In the genomic region with DNA sequence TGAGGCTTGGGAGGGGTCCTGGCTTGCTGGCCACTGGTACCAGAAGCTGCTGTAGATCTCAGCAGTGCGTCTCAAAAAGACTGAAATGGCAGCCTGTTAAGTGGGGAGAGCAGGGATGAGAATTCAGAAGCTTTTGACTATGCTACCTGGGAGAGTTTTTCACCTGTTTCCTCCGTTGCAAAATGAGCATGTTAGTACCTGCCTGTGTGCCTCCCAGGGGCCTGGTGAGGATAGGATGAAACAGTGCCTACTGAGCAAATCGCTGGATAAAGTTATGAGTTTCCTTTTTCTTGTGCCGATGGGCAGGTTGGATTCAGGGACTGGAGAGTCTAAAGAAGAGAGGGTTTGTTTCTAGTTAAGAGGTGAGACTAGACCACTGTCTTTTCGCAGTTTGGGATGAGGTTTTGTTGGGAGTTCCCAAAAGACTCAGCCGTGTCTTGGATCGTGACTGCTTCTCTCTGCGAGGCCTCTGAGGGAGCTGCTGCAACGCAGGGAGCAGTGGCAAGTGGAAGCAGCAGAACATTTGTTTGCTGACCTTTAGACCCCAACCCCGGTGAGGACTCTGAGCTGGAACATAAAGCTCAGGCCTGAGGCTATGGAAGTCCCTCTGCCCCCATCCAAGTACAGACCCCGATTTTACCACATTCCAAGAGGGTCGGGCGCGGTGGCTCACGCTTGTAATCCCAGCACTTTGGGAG, we compare ENCODE assay signal across 9 cellular contexts. TPM values are rescaled to one million over a fixed set of nuclear protein-coding genes. Genes with fewer than 3 reads are reported as not detected.
A peak's percentile ranks its signal among the peaks of the same experiment; 100 is the strongest.
DNase-seq lines count a peak whose midpoint lies in the region; ATAC-seq, FAIRE-seq and TF ChIP-seq lines count a peak whose summit lies in the region.
"Had no signal": no experiment of that assay in that cellular context is flagged by ENCODE, and none has a peak within 500 bp of the region (broad histone marks: within the 10 kb centered on the region; RNA-seq: fewer than 3 reads in every experiment).

No MANE protein-coding gene starts in this region.

- in situ Hi-C loops in HepG2 (cut with HindIII; ENCODE audit: extremely low pct_ligation_motif_present, low pct_unique_long_range_greater_than_20kb): no loop called here

- peaks cover 8% of the 10 kb centered on the region for H3K4me1 Mint-ChIP-seq in activated naive CD8-positive, alpha-beta T cell treated with anti-CD3 and anti-CD28 coated beads, Interleukin-2, amount 50 U/mL, for 24 hours

- DNase-seq in HepG2 (ENCODE audit: low spot score): peak; percentile 22
- no peak for DNase-seq in right lobe of liver
- no peak for DNase-seq in activated naive CD8-positive, alpha-beta T cell treated with anti-CD3 and anti-CD28 coated beads, Interleukin-2, amount 50 U/mL, for 24 hours
- no peak for DNase-seq in mesendoderm
- no peak for DNase-seq in NCI-H2081 (lab: John Stamatoyannopoulos, UW)
- DNase-seq in NCI-H226: no peak
- no peak for DNase-seq in stimulated activated CD4-positive, alpha-beta T cell treated with anti-CD3 and anti-CD28 coated beads, Interleukin-2, amount 100 ng/mL, for 48 hours
- DNase-seq: NCI-H187 treated with DMSO at 0.1 percent for 48 hours had no signal

- H3K9me3 Mint-ChIP-seq in activated naive CD8-positive, alpha-beta T cell treated with anti-CD3 and anti-CD28 coated beads, Interleukin-2, amount 50 U/mL, for 24 hours: peaks cover 8% of the 10 kb centered on the region

- FAIRE-seq in HepG2 (lab: Jason Lieb, UNC): peak; percentile 61

- H3K9ac ChIP-seq in HepG2 (ENCODE audit: insufficient read depth, low read depth, low read length): peak overlapping the region; percentile 30; the same call in 1 of the 2 replicates
- no peak overlapping the region for H3K9ac ChIP-seq in mesendoderm (ENCODE audit: low read length)

- 19% methylated on average over 9 of the region's 15 CpGs for WGBS in HepG2 (ENCODE audit: low lambda C conversion rate)
- 84% methylated on average over 15 of the region's 15 CpGs for WGBS in right lobe of liver (ENCODE audit: insufficient coverage, low coverage, low lambda C conversion rate, missing lambda C conversion rate)
- no CpG with 5 or more reads among the region's 15 CpGs for WGBS in mesendoderm (ENCODE audit: extremely low coverage, insufficient coverage, low lambda C conversion rate)

- H3K4me1 ChIP-seq in HepG2 (ENCODE audit: insufficient read depth, low read length) (peaks cover 56% of the 10 kb centered on the region), right lobe of liver (no peaks in the 10 kb centered on the region), mesendoderm (ENCODE audit: control insufficient read depth, low read depth, low read length) (no peaks in the 10 kb centered on the region)

- H2BK15ac ChIP-seq in mesendoderm (replicated peaks; ENCODE audit: low read depth): no peak overlapping the region

- H3K56ac ChIP-seq in mesendoderm (ENCODE audit: low read length): no peak overlapping the region

- no peak overlapping the region for H3K18ac ChIP-seq in mesendoderm (ENCODE audit: low read length)

- peaks cover 9% of the 10 kb centered on the region for H3K27me3 Mint-ChIP-seq in activated naive CD8-positive, alpha-beta T cell treated with anti-CD3 and anti-CD28 coated beads, Interleukin-2, amount 50 U/mL, for 24 hours

- H3K79me1 ChIP-seq in mesendoderm (ENCODE audit: low read length): no peaks in the 10 kb centered on the region

- no peak overlapping the region for H3K23ac ChIP-seq in mesendoderm (ENCODE audit: low read length)

- H3K4ac ChIP-seq in mesendoderm (ENCODE audit: low read depth, low read length): no peak overlapping the region

- TF ChIP-seq EP300 in HepG2 (IDR thresholded peaks at IDR 0.05; ENCODE audit: low read depth in 2 of 2, low read length in 2 of 2): no peak
- no peak for TF ChIP-seq EP300 in HepG2 (CRISPR knock-in tag; IDR thresholded peaks at IDR 0.05; ENCODE audit: borderline replicate concordance)

- H3K27ac Mint-ChIP-seq in activated naive CD8-positive, alpha-beta T cell treated with anti-CD3 and anti-CD28 coated beads, Interleukin-2, amount 50 U/mL, for 24 hours: no peak overlapping the region

- no peak overlapping the region for H4K5ac ChIP-seq in mesendoderm (ENCODE audit: low read length)

- H2AFZ ChIP-seq in HepG2 (ENCODE audit: low read length): peak overlapping the region; percentile 31

- CTCF ChIA-PET in HepG2 (lab: Yijun Ruan, JAX; ENCODE audit: low intra/inter-chr PET ratio, low total read pairs): no interaction called here

- H3K4me3 ChIP-seq in HepG2 (replicated peaks in 1 of 3; ENCODE audit: insufficient read depth in 1 of 3, low read depth in 2 of 3, low read length in 3 of 3): peak overlapping the region; percentile 63 to 83 (median 69)
- H3K4me3 ChIP-seq in right lobe of liver: no peak overlapping the region
- no peak overlapping the region for H3K4me3 ChIP-seq in mesendoderm (ENCODE audit: low read length)

- no peaks in the 10 kb centered on the region for H3K36me3 ChIP-seq in HepG2 (replicated peaks in 1 of 2; ENCODE audit: control insufficient read depth in 1 of 2, insufficient read depth in 2 of 2, low read length in 2 of 2)
- H3K36me3 ChIP-seq in right lobe of liver: no peaks in the 10 kb centered on the region
- H3K36me3 ChIP-seq in mesendoderm (ENCODE audit: control insufficient read depth, insufficient read depth, low read length): no peaks in the 10 kb centered on the region

- TF ChIP-seq POLR2A in HepG2 (IDR thresholded peaks at IDR 0.05; ENCODE audit: insufficient read depth in 1 of 2, low read depth in 2 of 2, low read length in 2 of 2): no peak
- TF ChIP-seq POLR2A in right lobe of liver (IDR thresholded peaks at IDR 0.05): no peak

- H4K8ac ChIP-seq in mesendoderm (ENCODE audit: low read depth, low read length): no peak overlapping the region

- H2AK5ac ChIP-seq in mesendoderm (ENCODE audit: low read length): no peak overlapping the region

- H3K9me3 ChIP-seq in HepG2 (ENCODE audit: low read length) (no peaks in the 10 kb centered on the region), right lobe of liver (no peaks in the 10 kb centered on the region)

- H3K36me3 Mint-ChIP-seq in activated naive CD8-positive, alpha-beta T cell treated with anti-CD3 and anti-CD28 coated beads, Interleukin-2, amount 50 U/mL, for 24 hours (ENCODE audit: low read depth): no peaks in the 10 kb centered on the region

- intact Hi-C loops in HepG2 (cut with micrococcal nuclease; ENCODE audit: unreplicated experiment): loop anchor here (2.0 kb wide), 1 partner anchor 23 kb away; no protein-coding TSS in a partner anchor
- intact Hi-C loops in right lobe of liver (cut with DNase I): no loop called here

- no peak for TF ChIP-seq CTCF in HepG2 (CRISPR knock-in tag; IDR thresholded peaks at IDR 0.05)
- TF ChIP-seq CTCF in right lobe of liver (IDR thresholded peaks at IDR 0.05): no peak

- H3K79me2 ChIP-seq in HepG2 (ENCODE audit: insufficient read depth, low read length) (no peaks in the 10 kb centered on the region), mesendoderm (ENCODE audit: control insufficient read depth, insufficient read depth, low read length) (no peaks in the 10 kb centered on the region)

- ATAC-seq in HepG2 (peak; percentile 9; the same call in 2 of the 3 replicates), right lobe of liver (no peak), GM21390 (IDR thresholded peaks at IDR 0.05; ENCODE audit: unreplicated experiment) (no peak)
- no peak for ATAC-seq in activated naive CD8-positive, alpha-beta T cell treated with anti-CD3 and anti-CD28 coated beads, Interleukin-2, amount 50 U/mL, for 24 hours

- no peak overlapping the region for H2BK120ac ChIP-seq in mesendoderm (ENCODE audit: low read depth, low read length)

- no peak overlapping the region for H2BK5ac ChIP-seq in mesendoderm (ENCODE audit: low read length)

- no peak for TF ChIP-seq RAD21 in HepG2 (CRISPR knock-in tag; IDR thresholded peaks at IDR 0.05)

- H3K4me2 ChIP-seq in HepG2 (ENCODE audit: low read depth, low read length): peak overlapping the region; percentile 93
- peak overlapping the region; percentile 42 for H3K4me2 ChIP-seq in mesendoderm (ENCODE audit: low read length)

- POLR2A ChIA-PET in HepG2 (lab: Yijun Ruan, JAX): interaction anchor here (1.1 to 1.8 kb wide), 2 partner anchors 10 to 23 kb away, joined by 3 to 8 read pairs; no protein-coding TSS in a partner anchor

- H3K4me3 Mint-ChIP-seq in activated naive CD8-positive, alpha-beta T cell treated with anti-CD3 and anti-CD28 coated beads, Interleukin-2, amount 50 U/mL, for 24 hours: peak overlapping the region; percentile 65

- peak overlapping the region; percentile 42 for H3K27ac ChIP-seq in HepG2 (ENCODE audit: extremely low read length, insufficient read depth, low read length)
- H3K27ac ChIP-seq in right lobe of liver: no peak overlapping the region
- H3K27ac ChIP-seq in mesendoderm (ENCODE audit: low read depth, low read length): no peak overlapping the region

- no peaks in the 10 kb centered on the region for H4K20me1 ChIP-seq in HepG2 (ENCODE audit: insufficient read depth, low read length)

- TSS peak; percentile 45 for BruUV-seq in HepG2 (replicated peaks; lab: Mats Ljungman, UMichigan)

- H3K27me3 ChIP-seq in HepG2 (ENCODE audit: control insufficient read depth in 1 of 2, insufficient read depth in 2 of 2, low read length in 2 of 2) (0 out of 5 replicates have a peak, but pooled peaks cover 0 to 6% of the 10 kb centered on the region in 2 experiments), right lobe of liver (no peaks in the 10 kb centered on the region), mesendoderm (ENCODE audit: insufficient read depth, low read length, poor library complexity) (no peaks in the 10 kb centered on the region)

RNA-seq across cellular contexts. Expression of a gene that starts 1.4 kb away (rescaled TPM):
- total RNA-seq in HepG2 (2016; rRNA removed; fragmentation: Illumina TruSeq; extraction: Trizol) (2.2 and 3.7 TPM in 2 replicates), right lobe of liver (1 to 10 TPM; 1.2 to 3.8 (median 2.4) TPM)
- 2.5 and 3.0 TPM in 2 replicates for total RNA-seq in HepG2 (2016; cell fraction: cytosol; rRNA removed; fragmentation: Illumina TruSeq; extraction: Trizol; ENCODE audit: low read depth)
- 3.1 and 4.0 TPM in 2 replicates for total RNA-seq in HepG2 (2016; cell fraction: insoluble cytoplasmic fraction; rRNA removed; fragmentation: Illumina TruSeq; extraction: Trizol)
- total RNA-seq in HepG2 (2016; cell fraction: membrane; rRNA removed; fragmentation: Illumina TruSeq; extraction: Trizol): 4.9 and 5.0 TPM in 2 replicates
- 7.5 and 9.4 TPM in 2 replicates for total RNA-seq in HepG2 (2016; cell fraction: nucleus; rRNA removed; fragmentation: Illumina TruSeq; extraction: Trizol)
- polyA plus RNA-seq in HepG2 (2011; rRNA removed): 6.5 and 9.5 TPM in 2 replicates
- polyA plus RNA-seq in HepG2 (2011; cell fraction: cytosol; rRNA removed): 3.0 and 5.8 TPM in 2 replicates
- polyA plus RNA-seq in HepG2 (2011; cell fraction: nucleus; rRNA removed): 26.3 and 34.5 TPM in 2 replicates
- polyA plus RNA-seq in HepG2 (2012): 11.9 and 13.3 TPM in 2 replicates
- polyA plus RNA-seq in HepG2 (2016; cell fraction: cytosol; fragmentation: Illumina TruSeq; extraction: Trizol; ENCODE audit: low read depth): 2.9 and 3.7 TPM in 2 replicates
- 2.8 and 3.2 TPM in 2 replicates for polyA plus RNA-seq in HepG2 (2016; cell fraction: insoluble cytoplasmic fraction; fragmentation: Illumina TruSeq; extraction: Trizol; ENCODE audit: low read depth)
- 3.1 and 4.4 TPM in 2 replicates for polyA plus RNA-seq in HepG2 (2016; cell fraction: membrane; fragmentation: Illumina TruSeq; extraction: Trizol; ENCODE audit: low read depth)
- 6.9 and 11.6 TPM in 2 replicates for polyA plus RNA-seq in HepG2 (2016; cell fraction: nucleus; fragmentation: Illumina TruSeq; extraction: Trizol; ENCODE audit: insufficient read depth, low read depth)
- polyA minus RNA-seq in HepG2 (2011; rRNA and poly(A)+ RNA removed; ENCODE audit: low replicate concordance): 7.3 and 9.6 TPM in 2 replicates
- 2.6 and 3.3 TPM in 2 replicates for polyA minus RNA-seq in HepG2 (2011; cell fraction: cytosol; rRNA and poly(A)+ RNA removed)
- 15.6 and 26.6 TPM in 2 replicates for polyA minus RNA-seq in HepG2 (2011; cell fraction: nucleus; rRNA and poly(A)+ RNA removed)
- polyA plus RNA-seq in mesendoderm (2013, experiment 1 of 2): 5.2 TPM
- 5.0 TPM for polyA plus RNA-seq in mesendoderm (2013, experiment 2 of 2)

RNA-seq across cellular contexts. Expression of a gene that starts 55.6 kb away (rescaled TPM):
- 5.9 and 10.2 TPM in 2 replicates for total RNA-seq in HepG2 (2016; rRNA removed; fragmentation: Illumina TruSeq; extraction: Trizol)
- total RNA-seq in HepG2 (2016; cell fraction: cytosol; rRNA removed; fragmentation: Illumina TruSeq; extraction: Trizol; ENCODE audit: low read depth): 0.53 and 0.61 TPM in 2 replicates
- 5.8 and 9.1 TPM in 2 replicates for total RNA-seq in HepG2 (2016; cell fraction: insoluble cytoplasmic fraction; rRNA removed; fragmentation: Illumina TruSeq; extraction: Trizol)
- 3.1 and 3.2 TPM in 2 replicates for total RNA-seq in HepG2 (2016; cell fraction: membrane; rRNA removed; fragmentation: Illumina TruSeq; extraction: Trizol)
- total RNA-seq in HepG2 (2016; cell fraction: nucleus; rRNA removed; fragmentation: Illumina TruSeq; extraction: Trizol): 6.8 and 7.5 TPM in 2 replicates
- 8.1 and 8.7 TPM in 2 replicates for polyA plus RNA-seq in HepG2 (2011; rRNA removed)
- polyA plus RNA-seq in HepG2 (2011; cell fraction: cytosol; rRNA removed): 4.2 and 6.5 TPM in 2 replicates
- 6.5 and 7.0 TPM in 2 replicates for polyA plus RNA-seq in HepG2 (2011; cell fraction: nucleus; rRNA removed)
- 4.7 and 4.8 TPM in 2 replicates for polyA plus RNA-seq in HepG2 (2012)
- 0.17 TPM in 2 replicates for polyA plus RNA-seq in HepG2 (2016; cell fraction: cytosol; fragmentation: Illumina TruSeq; extraction: Trizol; ENCODE audit: low read depth)
- polyA plus RNA-seq in HepG2 (2016; cell fraction: insoluble cytoplasmic fraction; fragmentation: Illumina TruSeq; extraction: Trizol; ENCODE audit: low read depth): 5.3 and 5.7 TPM in 2 replicates
- polyA plus RNA-seq in HepG2 (2016; cell fraction: membrane; fragmentation: Illumina TruSeq; extraction: Trizol; ENCODE audit: low read depth): 0.92 and 0.98 TPM in 2 replicates
- polyA plus RNA-seq in HepG2 (2016; cell fraction: nucleus; fragmentation: Illumina TruSeq; extraction: Trizol; ENCODE audit: insufficient read depth, low read depth): 7.7 and 8.1 TPM in 2 replicates
- 12.3 and 20.4 TPM in 2 replicates for polyA minus RNA-seq in HepG2 (2011; rRNA and poly(A)+ RNA removed; ENCODE audit: low replicate concordance)
- 7.8 and 9.6 TPM in 2 replicates for polyA minus RNA-seq in HepG2 (2011; cell fraction: cytosol; rRNA and poly(A)+ RNA removed)
- 12.1 and 15.7 TPM in 2 replicates for polyA minus RNA-seq in HepG2 (2011; cell fraction: nucleus; rRNA and poly(A)+ RNA removed)
- 1 to 10 TPM; 2.0 to 3.4 (median 2.3) TPM for total RNA-seq in right lobe of liver
- polyA plus RNA-seq in mesendoderm (2013, experiment 1 of 2): 5.4 TPM
- polyA plus RNA-seq in mesendoderm (2013, experiment 2 of 2): 5.2 TPM

Comparison
In these comparisons a context has a peak if more than half of its experiments do, and no peak if none do; other contexts are left out.
1. H3K4me3 ChIP-seq: peak in HepG2 (3 of 3); none in right lobe of liver (0 of 3) and mesendoderm (single experiment).